ENCODE assay signal across 9 cellular contexts in genomic region chr19:13860679-13861391, GRCh38. TPM values are rescaled to one million over a fixed set of nuclear protein-coding genes. Genes with fewer than 3 reads are reported as not detected.
DNase-seq lines count a peak whose midpoint lies in the region; ATAC-seq, FAIRE-seq and TF ChIP-seq lines count a peak whose summit lies in the region.
"Had no signal": no experiment of that assay in that cellular context is flagged by ENCODE, and none has a peak within 500 bp of the region (broad histone marks: within the 10 kb centered on the region; RNA-seq: fewer than 3 reads in every experiment).

No MANE protein-coding gene starts in this region.

- TF ChIP-seq POLR2A in upper lobe of left lung (IDR thresholded peaks at IDR 0.05): no peak

- peaks cover 42% of the 10 kb centered on the region for H3K4me1 Mint-ChIP-seq in activated naive CD4-positive, alpha-beta T cell treated with anti-CD3 and anti-CD28 coated beads, Interleukin-2, amount 50 U/mL, for 24 hours
- H3K4me1 Mint-ChIP-seq in astrocyte (ENCODE audit: low read depth, unreplicated experiment): peaks cover 6% of the 10 kb centered on the region

- TF ChIP-seq EP300 in upper lobe of left lung (IDR thresholded peaks at IDR 0.05): no peak

- DNase-seq in activated naive CD4-positive, alpha-beta T cell treated with anti-CD3 and anti-CD28 coated beads, Interleukin-2, amount 50 U/mL, for 16 hours: no peak
- DNase-seq in astrocyte (ENCODE audit: low read depth): no peak
- DNase-seq in upper lobe of left lung: peak in 1 of 2 donors; percentile 81
- DNase-seq in small intestine: no peak

- no peaks in the 10 kb centered on the region for H3K9me3 Mint-ChIP-seq in activated naive CD4-positive, alpha-beta T cell treated with anti-CD3 and anti-CD28 coated beads, Interleukin-2, amount 50 U/mL, for 24 hours
- no peaks in the 10 kb centered on the region for H3K9me3 Mint-ChIP-seq in astrocyte (ENCODE audit: unreplicated experiment)

- H3K27ac Mint-ChIP-seq in activated naive CD4-positive, alpha-beta T cell treated with anti-CD3 and anti-CD28 coated beads, Interleukin-2, amount 50 U/mL, for 24 hours: peak overlapping the region; percentile 55
- H3K27ac Mint-ChIP-seq in astrocyte (ENCODE audit: unreplicated experiment): peak overlapping the region; percentile 94

- no peak for FAIRE-seq in astrocyte (lab: Jason Lieb, UNC)
- FAIRE-seq in small intestine (lab: Jason Lieb, UNC): no peak

- no peaks in the 10 kb centered on the region for H3K9me3 ChIP-seq in astrocyte (ENCODE audit: insufficient read depth, low read depth, low read length)
- no peaks in the 10 kb centered on the region for H3K9me3 ChIP-seq in muscle layer of colon (ENCODE audit: low read length)
- H3K9me3 ChIP-seq in upper lobe of left lung: no peaks in the 10 kb centered on the region
- no peaks in the 10 kb centered on the region for H3K9me3 ChIP-seq in small intestine (ENCODE audit: control insufficient read depth, low read depth)

- TF ChIP-seq CTCF in astrocyte (IDR thresholded peaks at IDR 0.05; ENCODE audit: insufficient read depth, low read depth, low read length) (no peak), upper lobe of left lung (IDR thresholded peaks at IDR 0.05) (no peak)

- H3K27me3 ChIP-seq in astrocyte (ENCODE audit: insufficient read depth, low read length): no peaks in the 10 kb centered on the region
- no peaks in the 10 kb centered on the region for H3K27me3 ChIP-seq in muscle layer of colon (ENCODE audit: control insufficient read depth in 1 of 2, insufficient read depth in 2 of 2, low read length in 2 of 2)
- H3K27me3 ChIP-seq in upper lobe of left lung: peaks cover 0 to 10% (median 2%) of the 10 kb centered on the region in 4 donors
- no peaks in the 10 kb centered on the region for H3K27me3 ChIP-seq in small intestine (ENCODE audit: control insufficient read depth in 2 of 2, insufficient read depth in 2 of 2, low read length in 2 of 2)

- H2AFZ ChIP-seq in astrocyte (ENCODE audit: low read depth, low read length): no peak overlapping the region

- H3K4me3 ChIP-seq in astrocyte (ENCODE audit: insufficient read depth, low read depth, low read length) (no peak overlapping the region), muscle layer of colon (ENCODE audit: low read depth in 1 of 2, low read length in 2 of 2) (no peak overlapping the region), upper lobe of left lung (peak overlapping the region in 3 of 4 donors; percentile 43 to 57 (median 44)), small intestine (ENCODE audit: low read depth in 1 of 2, low read length in 2 of 2) (no peak overlapping the region)

- ATAC-seq in upper lobe of left lung (ENCODE audit: low FRiP score in 2 of 2) (no peak), GM19452 (IDR thresholded peaks at IDR 0.05; ENCODE audit: unreplicated experiment) (no peak), HG02885 (IDR thresholded peaks at IDR 0.05; ENCODE audit: poor library complexity, unreplicated experiment) (no peak)

- H3K4me1 ChIP-seq in astrocyte (ENCODE audit: insufficient read depth, low read length) (peaks cover 20% of the 10 kb centered on the region), muscle layer of colon (ENCODE audit: insufficient read depth, low read length) (peaks cover 12% of the 10 kb centered on the region), upper lobe of left lung (peaks cover 14 to 45% (median 32%) of the 10 kb centered on the region in 4 donors), small intestine (ENCODE audit: control insufficient read depth in 2 of 2, insufficient read depth in 1 of 2, low read depth in 1 of 2, low read length in 1 of 2) (no peaks in the 10 kb centered on the region)

- H3K79me2 ChIP-seq in astrocyte (ENCODE audit: insufficient read depth, low read length): no peaks in the 10 kb centered on the region

- H3K27me3 Mint-ChIP-seq in activated naive CD4-positive, alpha-beta T cell treated with anti-CD3 and anti-CD28 coated beads, Interleukin-2, amount 50 U/mL, for 24 hours: peaks cover 10% of the 10 kb centered on the region
- H3K27me3 Mint-ChIP-seq in astrocyte (ENCODE audit: low read depth, unreplicated experiment): no peaks in the 10 kb centered on the region

- H3K36me3 Mint-ChIP-seq in activated naive CD4-positive, alpha-beta T cell treated with anti-CD3 and anti-CD28 coated beads, Interleukin-2, amount 50 U/mL, for 24 hours: peaks cover 1% of the 10 kb centered on the region
- no peaks in the 10 kb centered on the region for H3K36me3 Mint-ChIP-seq in astrocyte (ENCODE audit: low read depth, unreplicated experiment)

- H3K36me3 ChIP-seq in astrocyte (ENCODE audit: insufficient read depth, low read length) (no peaks in the 10 kb centered on the region), muscle layer of colon (ENCODE audit: insufficient read depth, low read length) (no peaks in the 10 kb centered on the region), upper lobe of left lung (no peaks in the 10 kb centered on the region), small intestine (ENCODE audit: control insufficient read depth in 2 of 2, insufficient read depth in 2 of 2, low read length in 2 of 2) (no peaks in the 10 kb centered on the region)

- H3K4me3 Mint-ChIP-seq in activated naive CD4-positive, alpha-beta T cell treated with anti-CD3 and anti-CD28 coated beads, Interleukin-2, amount 50 U/mL, for 24 hours: peak overlapping the region; percentile 95
- no peak overlapping the region for H3K4me3 Mint-ChIP-seq in astrocyte (ENCODE audit: unreplicated experiment)

- H4K20me1 ChIP-seq in astrocyte (ENCODE audit: insufficient read depth, low read length): no peaks in the 10 kb centered on the region

- H3K4me2 ChIP-seq in astrocyte (ENCODE audit: low read length): peak overlapping the region; percentile 97

- H3K27ac ChIP-seq in astrocyte (ENCODE audit: low read depth, low read length): peak overlapping the region; percentile 98
- H3K27ac ChIP-seq in muscle layer of colon (ENCODE audit: low read depth, low read length): peak overlapping the region; percentile 96
- H3K27ac ChIP-seq in upper lobe of left lung: peak overlapping the region; percentile 93 to 96 (median 94)
- H3K27ac ChIP-seq in small intestine (ENCODE audit: low read depth in 1 of 2, low read length in 1 of 2): peak overlapping the region in 1 of 2 donors; percentile 99

- WGBS in upper lobe of left lung, 2 donors: 81% methylated on average over 13 of the region's 13 CpGs
- 75 to 84% (median 83%) methylated on average over 13 of the region's 13 CpGs for WGBS in small intestine, 3 donors

- H3K9ac ChIP-seq in astrocyte (ENCODE audit: low read length) (peak overlapping the region; percentile 93), muscle layer of colon (ENCODE audit: low read length) (peak overlapping the region; percentile 78)

RNA-seq across cellular contexts. Expression of gene NANOS3, which starts 16.1 kb away (rescaled TPM):
- total RNA-seq in astrocyte (1.1 and 2.9 TPM in 2 replicates), upper lobe of left lung (1 to 10 TPM in 2 of 6 donors, not detected in 4; 1.3 to 5.2 TPM)
- polyA plus RNA-seq in small intestine: under 1 TPM in 1 of 3 donors, not detected in 2; 0.45 TPM
- total RNA-seq: LHCN-M2 had no signal

RNA-seq across cellular contexts. Expression of gene BRME1, which starts 45.1 kb away (rescaled TPM):
- total RNA-seq in astrocyte (0.68 and 0.91 TPM in 2 replicates), upper lobe of left lung (1 to 10 TPM in 5 of 6 donors, under 1 TPM in 1; 0.46 to 4.4 (median 2.1) TPM)
- 10 to 100 TPM in 2 of 3 donors, 1 to 10 TPM in 1; 8.6 to 67.1 (median 43.2) TPM for polyA plus RNA-seq in small intestine

RNA-seq across cellular contexts. Expression of gene CC2D1A, which starts 45.2 kb away (rescaled TPM):
- total RNA-seq in astrocyte (22.6 and 27.3 TPM in 2 replicates), upper lobe of left lung (10 to 100 TPM; 30.4 to 95.3 (median 35.3) TPM)
- polyA plus RNA-seq in small intestine: 100 to 1,000 TPM in 2 of 3 donors, 10 to 100 TPM in 1; 66.5 to 199 (median 140) TPM

Comparison
In these comparisons a context has a peak if more than half of its experiments do, and no peak if none do; other contexts are left out.
1. H3K4me3 ChIP-seq: peak in upper lobe of left lung (3 of 4); none in astrocyte (single experiment), muscle layer of colon (0 of 2) and small intestine (0 of 2).